15 cellular contexts compared by ENCODE assay signal in the genomic region with DNA sequence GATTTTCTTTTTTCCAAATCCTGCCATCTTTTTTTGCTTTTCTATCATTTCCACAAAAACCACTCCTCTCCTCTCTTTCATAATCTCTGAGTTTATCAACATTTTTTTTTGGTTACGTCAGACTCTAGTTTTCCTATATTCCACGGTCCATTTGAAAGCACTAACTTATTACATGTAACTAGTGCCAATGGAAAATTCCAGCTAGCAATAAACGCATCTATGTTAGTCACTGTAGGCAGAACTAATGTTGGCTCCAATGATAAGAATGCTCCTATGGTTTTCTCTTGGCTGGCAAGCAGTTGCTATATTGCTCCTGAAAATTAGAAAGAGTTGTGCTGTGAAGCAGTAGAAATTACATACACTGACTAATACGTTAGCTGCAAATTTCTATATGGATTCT.
"Had no signal": no experiment of that assay in that cellular context is flagged by ENCODE, and none has a peak within 500 bp of the region (broad histone marks: within the 10 kb centered on the region; RNA-seq: fewer than 3 reads in every experiment).

No MANE protein-coding gene starts in this region.

- H3K27me3 ChIP-seq: cardiac muscle cell, colonic mucosa, esophagus squamous epithelium, upper lobe of right lung had no signal

- H3K4me3 ChIP-seq: cardiac muscle cell, colonic mucosa, esophagus squamous epithelium, heart left ventricle, upper lobe of right lung had no signal

- H3K27ac ChIP-seq: cardiac muscle cell, colonic mucosa, esophagus squamous epithelium, heart left ventricle, upper lobe of right lung had no signal

- FAIRE-seq: frontal cortex had no signal

- H3K27ac Mint-ChIP-seq: activated B cell treated with CpG ODN at 0.5 μM for 24 hours; stimulated activated naive CD8-positive, alpha-beta T cell treated with anti-CD3 and anti-CD28 coated beads, Interleukin-15, Interleukin-2, amounts not matched to agents 100 ng/mL and 50 ng/mL, for 24 hours; T-helper 17 cell had no signal

- DNase-seq: activated B cell treated with CpG ODN at 0.5 μM for 24 hours; activated CD4-positive, alpha-beta T cell treated with anti-CD3 and anti-CD28 coated beads, Interleukin-2, amount 50 U/mL, for 1 hour; activated naive CD4-positive, alpha-beta T cell treated with anti-CD3 and anti-CD28 coated beads, Interleukin-2, amount 50 U/mL, for 16 hours; amniotic stem cell; colonic mucosa; esophagus squamous epithelium; heart left ventricle; mesendoderm; stimulated activated CD4-positive, alpha-beta T cell treated with anti-CD3 and anti-CD28 coated beads, Interleukin-4, amount 100 ng/mL, for 1 hour; stimulated activated CD8-positive, alpha-beta memory T cell treated with anti-CD3 and anti-CD28 coated beads, Interleukin-4, amount 100 ng/mL, for 48 hours; T-helper 17 cell; upper lobe of right lung had no signal

- H3K36me3 ChIP-seq: cardiac muscle cell, colonic mucosa, esophagus squamous epithelium, heart left ventricle, upper lobe of right lung had no signal

- H3K4me1 ChIP-seq: colonic mucosa, esophagus squamous epithelium, upper lobe of right lung had no signal

- H3K4me3 Mint-ChIP-seq: activated B cell treated with CpG ODN at 0.5 μM for 24 hours; stimulated activated naive CD8-positive, alpha-beta T cell treated with anti-CD3 and anti-CD28 coated beads, Interleukin-15, Interleukin-2, amounts not matched to agents 100 ng/mL and 50 ng/mL, for 24 hours; T-helper 17 cell had no signal

- H3K27me3 Mint-ChIP-seq: activated B cell treated with CpG ODN at 0.5 μM for 24 hours; stimulated activated naive CD8-positive, alpha-beta T cell treated with anti-CD3 and anti-CD28 coated beads, Interleukin-15, Interleukin-2, amounts not matched to agents 100 ng/mL and 50 ng/mL, for 24 hours; T-helper 17 cell had no signal

- H3K9me3 Mint-ChIP-seq: activated B cell treated with CpG ODN at 0.5 μM for 24 hours; stimulated activated naive CD8-positive, alpha-beta T cell treated with anti-CD3 and anti-CD28 coated beads, Interleukin-15, Interleukin-2, amounts not matched to agents 100 ng/mL and 50 ng/mL, for 24 hours had no signal

- H3K9me3 ChIP-seq: colonic mucosa, esophagus squamous epithelium, heart left ventricle, upper lobe of right lung had no signal

- H3K4me1 Mint-ChIP-seq: activated B cell treated with CpG ODN at 0.5 μM for 24 hours, T-helper 17 cell had no signal
